Comparison of ENCODE assay signal across 8 cellular contexts in the genomic region with DNA sequence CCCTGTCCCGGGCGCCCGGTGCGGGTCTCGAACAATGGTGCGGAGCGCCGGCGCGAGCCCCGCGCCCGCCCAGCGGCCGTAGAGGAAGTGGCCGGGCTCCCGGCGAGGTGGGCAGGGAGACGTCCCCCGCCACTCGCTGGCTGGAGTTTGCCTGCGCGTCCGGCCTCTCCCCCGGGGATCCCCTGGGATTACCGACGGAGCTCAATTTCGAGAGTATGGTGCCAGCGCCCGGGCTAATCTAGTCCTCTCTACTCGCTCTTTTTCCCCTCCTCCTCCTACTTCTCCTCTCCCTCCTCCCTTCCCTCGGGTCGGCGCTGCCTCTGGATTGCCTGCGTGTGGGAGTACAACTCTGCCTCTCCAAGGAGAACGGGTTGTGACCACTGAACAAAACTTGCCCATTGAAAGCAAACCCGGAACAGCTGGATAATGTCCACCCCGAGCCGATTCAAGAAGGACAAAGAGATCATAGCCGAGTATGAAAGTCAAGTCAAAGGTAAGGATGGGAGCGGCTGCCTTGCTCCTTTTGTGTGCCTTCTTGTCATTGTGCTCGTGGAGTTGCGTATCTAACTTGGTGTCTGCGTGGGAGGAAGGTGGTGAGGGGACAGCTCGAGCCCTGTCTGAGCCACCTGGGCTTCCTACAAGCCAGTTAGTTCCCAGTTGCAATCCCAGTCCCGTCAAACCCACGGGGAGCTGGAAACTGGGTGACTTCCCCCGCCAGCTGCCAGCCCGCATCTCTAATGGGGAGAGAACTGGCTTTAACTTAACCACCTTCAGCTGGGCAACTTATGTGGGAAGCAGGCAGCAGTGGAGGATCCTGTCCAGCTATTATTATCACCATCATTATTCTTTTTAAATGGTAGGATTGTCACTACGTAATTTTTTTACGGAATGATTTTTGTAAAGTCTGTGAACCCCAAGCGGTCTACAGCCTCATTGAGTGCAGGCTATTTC. TPM values are rescaled to one million over a fixed set of nuclear protein-coding genes. Genes with fewer than 3 reads are reported as not detected.
DNase-seq lines count a peak whose midpoint lies in the region; ATAC-seq and TF ChIP-seq lines count a peak whose summit lies in the region.

A gene (plus strand): TSS at position 310 of the 951 bp plus-strand sequence. CDS start 117 bp downstream, at position 427.

- H4K20me1 ChIP-seq in KMS-11 (ENCODE audit: insufficient read depth) = no peaks in the 10 kb centered on the region

- no peak within 1 kb of the TSS for H3K4me3 ChIP-seq in KMS-11 (IDR thresholded peaks at IDR 0.05; ENCODE audit: insufficient read depth, low read depth, low read length)

- H3K4me1 Mint-ChIP-seq in endothelial cell (ENCODE audit: unreplicated experiment) = peaks cover 45% of the 10 kb centered on the region

- H3K4me2 ChIP-seq in KMS-11 = peak within 1 kb of the TSS; percentile 47

- H3K27ac ChIP-seq in KMS-11 = no peak within 1 kb of the TSS

- H3K27me3 Mint-ChIP-seq in endothelial cell (ENCODE audit: unreplicated experiment) = peaks cover 2% of the 10 kb centered on the region

- ATAC-seq in GM21390 (IDR thresholded peaks at IDR 0.05; ENCODE audit: unreplicated experiment) (peak; percentile 25), SK-N-SH treated with all-trans-retinoic acid at 6 μM for 48 hours (peak; percentile 55), HG03159 (IDR thresholded peaks at IDR 0.05; ENCODE audit: unreplicated experiment) (no peak)

- peaks cover 15% of the 10 kb centered on the region for H3K4me1 ChIP-seq in KMS-11 (ENCODE audit: low read depth, poor library complexity, severe bottlenecking)

- H3K36me3 Mint-ChIP-seq in endothelial cell (ENCODE audit: low read depth, unreplicated experiment) = peaks cover 3% of the 10 kb centered on the region

- H3K27ac Mint-ChIP-seq in endothelial cell (ENCODE audit: unreplicated experiment) = peak within 1 kb of the TSS; percentile 94

- TF ChIP-seq CTCF in KMS-11 (conservative IDR thresholded peaks at IDR 0.05; ENCODE audit: low read depth, low read length) (no peak), endothelial cell (IDR thresholded peaks at IDR 0.05; ENCODE audit: unreplicated experiment) (no peak), subcutaneous adipose tissue (IDR thresholded peaks at IDR 0.05; ENCODE audit: low read depth) (no peak)

- DNase-seq in DMS 273 (lab: John Stamatoyannopoulos, UW; ENCODE audit: unreplicated experiment) (peak; percentile 78), endothelial cell (ENCODE audit: low spot score) (no peak), lung microvascular endothelial cell (ENCODE audit: low read depth in 2 of 2) (peak; percentile 62 to 81)

- H3K79me2 ChIP-seq in KMS-11 (ENCODE audit: insufficient read depth, low read depth) = no peaks in the 10 kb centered on the region

- H2AFZ ChIP-seq in KMS-11 (ENCODE audit: low read depth) = peak within 1 kb of the TSS; percentile 99

- H3K9ac ChIP-seq in KMS-11 = peak within 1 kb of the TSS; percentile 57

- H3K27me3 ChIP-seq in KMS-11 (ENCODE audit: insufficient read depth, low read depth) = no peaks in the 10 kb centered on the region

- H3K4me3 Mint-ChIP-seq in endothelial cell (ENCODE audit: unreplicated experiment) = peak within 1 kb of the TSS; percentile 100

- no peaks in the 10 kb centered on the region for H3K36me3 ChIP-seq in KMS-11 (ENCODE audit: insufficient read depth)

- no peaks in the 10 kb centered on the region for H3K9me3 Mint-ChIP-seq in endothelial cell (ENCODE audit: unreplicated experiment)

TF ChIP-seq in SK-N-SH treated with all-trans-retinoic acid at 6 μM for 48 hours, 23 proteins besides CTCF, POLR2A, EP300 and RAD21:
- TF ChIP-seq, protein P1, sequence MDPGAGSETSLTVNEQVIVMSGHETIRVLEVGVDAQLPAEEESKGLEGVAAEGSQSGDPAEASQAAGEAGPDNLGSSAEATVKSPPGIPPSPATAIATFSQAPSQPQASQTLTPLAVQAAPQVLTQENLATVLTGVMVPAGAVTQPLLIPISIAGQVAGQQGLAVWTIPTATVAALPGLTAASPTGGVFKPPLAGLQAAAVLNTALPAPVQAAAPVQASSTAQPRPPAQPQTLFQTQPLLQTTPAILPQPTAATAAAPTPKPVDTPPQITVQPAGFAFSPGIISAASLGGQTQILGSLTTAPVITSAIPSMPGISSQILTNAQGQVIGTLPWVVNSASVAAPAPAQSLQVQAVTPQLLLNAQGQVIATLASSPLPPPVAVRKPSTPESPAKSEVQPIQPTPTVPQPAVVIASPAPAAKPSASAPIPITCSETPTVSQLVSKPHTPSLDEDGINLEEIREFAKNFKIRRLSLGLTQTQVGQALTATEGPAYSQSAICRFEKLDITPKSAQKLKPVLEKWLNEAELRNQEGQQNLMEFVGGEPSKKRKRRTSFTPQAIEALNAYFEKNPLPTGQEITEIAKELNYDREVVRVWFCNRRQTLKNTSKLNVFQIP (CRISPR knock-in tag; IDR thresholded peaks at IDR 0.05; ENCODE audit: borderline replicate concordance, low read depth) = no peak
- TF ChIP-seq SNAI2 (CRISPR knock-in tag; IDR thresholded peaks at IDR 0.05) (no peak), BACH2 (CRISPR knock-in tag; IDR thresholded peaks at IDR 0.05; ENCODE audit: borderline replicate concordance) (no peak), ZNF565 (CRISPR knock-in tag; conservative IDR thresholded peaks at IDR 0.05; ENCODE audit: low read depth) (no peak), ZNF8 (CRISPR knock-in tag; IDR thresholded peaks at IDR 0.05) (no peak), CSDC2 (CRISPR knock-in tag; IDR thresholded peaks at IDR 0.05) (no peak), TCF4 (CRISPR knock-in tag; IDR thresholded peaks at IDR 0.05; ENCODE audit: borderline replicate concordance) (no peak)
- TF ChIP-seq, protein P2, sequence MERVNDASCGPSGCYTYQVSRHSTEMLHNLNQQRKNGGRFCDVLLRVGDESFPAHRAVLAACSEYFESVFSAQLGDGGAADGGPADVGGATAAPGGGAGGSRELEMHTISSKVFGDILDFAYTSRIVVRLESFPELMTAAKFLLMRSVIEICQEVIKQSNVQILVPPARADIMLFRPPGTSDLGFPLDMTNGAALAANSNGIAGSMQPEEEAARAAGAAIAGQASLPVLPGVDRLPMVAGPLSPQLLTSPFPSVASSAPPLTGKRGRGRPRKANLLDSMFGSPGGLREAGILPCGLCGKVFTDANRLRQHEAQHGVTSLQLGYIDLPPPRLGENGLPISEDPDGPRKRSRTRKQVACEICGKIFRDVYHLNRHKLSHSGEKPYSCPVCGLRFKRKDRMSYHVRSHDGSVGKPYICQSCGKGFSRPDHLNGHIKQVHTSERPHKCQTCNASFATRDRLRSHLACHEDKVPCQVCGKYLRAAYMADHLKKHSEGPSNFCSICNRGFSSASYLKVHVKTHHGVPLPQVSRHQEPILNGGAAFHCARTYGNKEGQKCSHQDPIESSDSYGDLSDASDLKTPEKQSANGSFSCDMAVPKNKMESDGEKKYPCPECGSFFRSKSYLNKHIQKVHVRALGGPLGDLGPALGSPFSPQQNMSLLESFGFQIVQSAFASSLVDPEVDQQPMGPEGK (CRISPR knock-in tag; IDR thresholded peaks at IDR 0.05; ENCODE audit: borderline replicate concordance) = no peak
- TF ChIP-seq, protein P3, sequence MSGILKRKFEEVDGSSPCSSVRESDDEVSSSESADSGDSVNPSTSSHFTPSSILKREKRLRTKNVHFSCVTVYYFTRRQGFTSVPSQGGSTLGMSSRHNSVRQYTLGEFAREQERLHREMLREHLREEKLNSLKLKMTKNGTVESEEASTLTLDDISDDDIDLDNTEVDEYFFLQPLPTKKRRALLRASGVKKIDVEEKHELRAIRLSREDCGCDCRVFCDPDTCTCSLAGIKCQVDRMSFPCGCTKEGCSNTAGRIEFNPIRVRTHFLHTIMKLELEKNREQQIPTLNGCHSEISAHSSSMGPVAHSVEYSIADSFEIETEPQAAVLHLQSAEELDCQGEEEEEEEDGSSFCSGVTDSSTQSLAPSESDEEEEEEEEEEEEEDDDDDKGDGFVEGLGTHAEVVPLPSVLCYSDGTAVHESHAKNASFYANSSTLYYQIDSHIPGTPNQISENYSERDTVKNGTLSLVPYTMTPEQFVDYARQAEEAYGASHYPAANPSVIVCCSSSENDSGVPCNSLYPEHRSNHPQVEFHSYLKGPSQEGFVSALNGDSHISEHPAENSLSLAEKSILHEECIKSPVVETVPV (CRISPR knock-in tag; IDR thresholded peaks at IDR 0.05) = no peak

RNA-seq across cellular contexts. Expression of the gene that starts here (rescaled TPM):
- total RNA-seq in endothelial cell (ENCODE audit: unreplicated experiment) = 49.3 TPM
- 1.3 and 2.2 TPM in 2 replicates for total RNA-seq in lung microvascular endothelial cell
- 10 to 100 TPM in 3 of 4 donors, 1 to 10 TPM in 1; 10.0 to 27.2 (median 23.8) TPM for total RNA-seq in subcutaneous adipose tissue
